In the genomic region with DNA sequence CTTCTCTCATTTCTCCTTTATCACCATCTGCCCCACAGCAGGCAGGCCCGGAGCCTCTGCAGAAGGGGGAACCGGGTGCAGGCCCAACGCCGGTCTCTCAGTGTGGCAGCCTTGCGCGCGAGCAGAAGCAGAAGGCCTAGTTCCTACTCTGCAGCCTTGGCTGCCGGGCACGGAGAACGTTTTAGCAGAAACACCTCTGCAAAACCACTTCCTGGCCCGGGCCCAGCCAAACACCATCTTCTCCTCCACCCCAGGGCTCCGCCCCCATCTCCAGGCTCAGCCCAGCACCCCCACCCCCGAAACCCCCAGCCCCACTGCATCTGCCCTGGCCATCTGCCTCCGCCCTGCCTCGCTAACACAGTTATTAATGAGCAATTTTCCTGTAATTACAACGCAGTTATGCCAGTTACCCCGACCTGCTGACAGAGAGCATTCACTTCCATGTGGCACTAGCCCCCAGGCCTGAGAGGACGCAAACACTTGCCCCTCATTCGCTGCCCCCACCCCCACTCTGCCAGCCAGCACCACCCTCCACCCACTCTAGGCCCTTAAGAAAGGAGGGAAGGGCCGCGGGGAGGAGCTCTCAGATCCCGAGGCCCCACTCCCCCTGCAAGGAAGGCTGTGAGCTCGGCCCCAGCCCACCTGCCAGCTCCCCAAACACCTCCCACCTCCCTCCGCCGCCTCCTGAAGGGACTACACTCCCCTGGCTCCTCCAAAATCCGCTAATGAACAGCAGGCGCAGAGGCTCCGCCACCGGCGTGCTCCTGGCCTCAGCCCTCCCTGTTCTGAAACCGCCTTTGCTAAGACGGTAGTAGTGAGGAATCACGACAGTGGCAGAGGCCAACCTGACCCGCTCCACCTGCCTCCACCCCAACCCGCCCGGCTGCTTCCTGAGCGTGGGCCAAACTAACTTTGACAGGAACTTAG, we compare ENCODE assay signal across 8 cellular contexts. TPM values are rescaled to one million over a fixed set of nuclear protein-coding genes. Genes with fewer than 3 reads are reported as not detected.
DNase-seq lines count a peak whose midpoint lies in the region; ATAC-seq, FAIRE-seq and TF ChIP-seq lines count a peak whose summit lies in the region.

No MANE protein-coding gene starts in this region.

- no peaks in the 10 kb centered on the region for H3K9me3 Mint-ChIP-seq in activated B cell treated with CpG ODN at 0.5 μM for 24 hours
- no peaks in the 10 kb centered on the region for H3K9me3 Mint-ChIP-seq in naive thymus-derived CD8-positive, alpha-beta T cell

- TF ChIP-seq EP300 in stomach (IDR thresholded peaks at IDR 0.05) = no peak

- peak overlapping the region; percentile 73 for H3K4me3 Mint-ChIP-seq in activated B cell treated with CpG ODN at 0.5 μM for 24 hours
- peak overlapping the region; percentile 80 to 97 (median 88) for H3K4me3 Mint-ChIP-seq in naive thymus-derived CD8-positive, alpha-beta T cell

- peaks cover 63% of the 10 kb centered on the region for H3K4me1 Mint-ChIP-seq in activated B cell treated with CpG ODN at 0.5 μM for 24 hours
- peaks cover 35 to 83% (median 65%) of the 10 kb centered on the region in 4 donors for H3K4me1 Mint-ChIP-seq in naive thymus-derived CD8-positive, alpha-beta T cell

- peak; percentile 55 for DNase-seq in GM18507 (ENCODE audit: extremely low spot score, insufficient read length, low read depth)
- peak in 1 of 2 experiments; percentile 94 for DNase-seq in HL-60 (ENCODE audit: low read depth in 1 of 2, low spot score in 1 of 2)
- peak; percentile 61 for DNase-seq in activated B cell treated with CpG ODN at 0.5 μM for 24 hours
- DNase-seq in choroid plexus epithelial cell (ENCODE audit: low read depth) = no peak
- DNase-seq in naive thymus-derived CD8-positive, alpha-beta T cell = peak; percentile 54 to 90 (median 76)
- peak; percentile 43 for DNase-seq in stomach
- DNase-seq in midbrain (lab: John Stamatoyannopoulos, UW) = no peak
- DNase-seq in NCI-H526 (lab: John Stamatoyannopoulos, UW) = no peak

- H3K9me3 ChIP-seq in stomach = no peaks in the 10 kb centered on the region

- TF ChIP-seq POLR2A in stomach (IDR thresholded peaks at IDR 0.05) = no peak

- POLR2A ChIA-PET in activated B cell treated with CpG ODN at 0.5 μM for 24 hours (lab: Charles Lee) = interaction anchor here (0.8 to 1.6 kb wide), 4 partner anchors 12 to 43 kb away, joined by 3 to 9 read pairs (median 5); no protein-coding TSS in a partner anchor
- POLR2A ChIA-PET in naive thymus-derived CD8-positive, alpha-beta T cell (lab: Charles Lee) = interaction anchor here (0.6 to 1.8 kb wide), 9 partner anchors 10 to 62 kb away, joined by 3 to 12 read pairs (median 4); a partner anchor contains a TSS

- no peaks in the 10 kb centered on the region for H3K27me3 Mint-ChIP-seq in activated B cell treated with CpG ODN at 0.5 μM for 24 hours
- no peaks in the 10 kb centered on the region for H3K27me3 Mint-ChIP-seq in naive thymus-derived CD8-positive, alpha-beta T cell

- CTCF ChIA-PET in activated B cell treated with CpG ODN at 0.5 μM for 24 hours (lab: Charles Lee) = no interaction called here

- ATAC-seq in activated B cell treated with CpG ODN at 0.5 μM for 24 hours (ENCODE audit: low read depth) = peak; percentile 85
- ATAC-seq in naive thymus-derived CD8-positive, alpha-beta T cell = peak; percentile 83 to 85

- 41 to 60% (median 47%) methylated on average over 32 to 37 of the region's 37 CpGs for WGBS in stomach, 5 donors

- H3K36me3 Mint-ChIP-seq in activated B cell treated with CpG ODN at 0.5 μM for 24 hours (ENCODE audit: low read depth) = no peaks in the 10 kb centered on the region
- H3K36me3 Mint-ChIP-seq in naive thymus-derived CD8-positive, alpha-beta T cell = no peaks in the 10 kb centered on the region

- peak overlapping the region; percentile 98 for H3K27ac Mint-ChIP-seq in activated B cell treated with CpG ODN at 0.5 μM for 24 hours
- H3K27ac Mint-ChIP-seq in naive thymus-derived CD8-positive, alpha-beta T cell = peak overlapping the region; percentile 99 to 100 (median 100)

- TF ChIP-seq CTCF in HL-60 (IDR thresholded peaks at IDR 0.05; ENCODE audit: insufficient read depth, low read length) (no peak), activated B cell treated with CpG ODN at 0.5 μM for 24 hours (IDR thresholded peaks at IDR 0.05) (no peak), choroid plexus epithelial cell (conservative IDR thresholded peaks at IDR 0.05; ENCODE audit: low read depth, low read length) (no peak), stomach (IDR thresholded peaks at IDR 0.05) (no peak)

- FAIRE-seq in GM18507 (lab: Jason Lieb, UNC) = peak; percentile 87

- H3K27me3 ChIP-seq in HL-60 (ENCODE audit: insufficient read depth, poor library complexity, severe bottlenecking) (no peaks in the 10 kb centered on the region), stomach (peaks cover 0 to 55% (median 3%) of the 10 kb centered on the region in 3 donors)

- H3K27ac ChIP-seq in HL-60 (replicated peaks) (peak overlapping the region; percentile 90), stomach (peak overlapping the region; percentile 3 to 80 (median 68))

- H3K4me3 ChIP-seq in HL-60 (replicated peaks; ENCODE audit: insufficient read depth, low read length) (peak overlapping the region; percentile 50), choroid plexus epithelial cell (ENCODE audit: low read depth, low read length) (peak overlapping the region; percentile 30), stomach (peak overlapping the region; percentile 24 to 36 (median 34))

- H3K36me3 ChIP-seq in stomach = no peaks in the 10 kb centered on the region

- peaks cover 0 to 17% (median 4%) of the 10 kb centered on the region in 4 donors for H3K4me1 ChIP-seq in stomach

- intact Hi-C loops in activated B cell treated with CpG ODN at 0.5 μM for 24 hours (cut with micrococcal nuclease) = loop anchor here (2.0 to 10.0 kb wide), 3 partner anchors 14 to 370 kb away; no protein-coding TSS in a partner anchor
- intact Hi-C loops in stomach (cut with DNase I; ENCODE audit: low total_unique reads) = no loop called here

RNA-seq across cellular contexts. Expression of a gene that starts 44.7 kb away (rescaled TPM):
- total RNA-seq in activated B cell treated with CpG ODN at 0.5 μM for 24 hours = 50.3 and 58.7 TPM in 2 replicates
- total RNA-seq in naive thymus-derived CD8-positive, alpha-beta T cell = 100 to 1,000 TPM in 1 of 2 experiments, 10 to 100 TPM in 1; 97.5 to 101 TPM
- 1 to 10 TPM in 1 of 3 donors, under 1 TPM in 2; 0.38 to 1.0 (median 0.42) TPM for polyA plus RNA-seq in naive thymus-derived CD8-positive, alpha-beta T cell
- total RNA-seq in stomach = 100 to 1,000 TPM in 1 of 5 donors, 10 to 100 TPM in 2, 1 to 10 TPM in 2; 5.3 to 110 (median 51.1) TPM
- 10 to 100 TPM; 13.3 to 17.6 (median 13.7) TPM for polyA plus RNA-seq in stomach

Comparison
In these comparisons a context has a peak if more than half of its experiments do, and no peak if none do; other contexts are left out.
1. DNase-seq: peak in GM18507 (single experiment), activated B cell treated with CpG ODN at 0.5 μM for 24 hours (single experiment), naive thymus-derived CD8-positive, alpha-beta T cell (10 of 10) and stomach (single experiment); none in choroid plexus epithelial cell (single experiment), midbrain (single experiment) and NCI-H526 (0 of 2).
2. Peak in every context shown above with its lines, with median percentiles within 50 percentile points of each other: H3K4me3 ChIP-seq.